Comparison of ENCODE assay signal across 9 cellular contexts in genomic region chr16:8935989-8936388, GRCh38. TPM values are rescaled to one million over a fixed set of nuclear protein-coding genes. Genes with fewer than 3 reads are reported as not detected.
DNase-seq lines count a peak whose midpoint lies in the region; ATAC-seq and TF ChIP-seq lines count a peak whose summit lies in the region.
"Had no signal": no experiment of that assay in that cellular context is flagged by ENCODE, and none has a peak within 500 bp of the region (broad histone marks: within the 10 kb centered on the region; RNA-seq: fewer than 3 reads in every experiment).

No MANE protein-coding gene starts in this region.

- H3K9me3 ChIP-seq in CD4-positive, alpha-beta T cell (ENCODE audit: control insufficient read depth, low read length), result no peaks in the 10 kb centered on the region

- peaks cover 84% of the 10 kb centered on the region for H3K4me1 Mint-ChIP-seq in CD4-positive, alpha-beta T cell (ENCODE audit: low read depth)

- peak overlapping the region; percentile 12 for H3K4me3 Mint-ChIP-seq in CD4-positive, alpha-beta T cell

- no peak overlapping the region for H3K27ac ChIP-seq in CD4-positive, alpha-beta T cell (ENCODE audit: low read depth, low read length)

- H3K27ac Mint-ChIP-seq in CD4-positive, alpha-beta T cell, result peak overlapping the region; percentile 18

- no peak for TF ChIP-seq CTCF in CD4-positive, alpha-beta T cell (IDR thresholded peaks at IDR 0.05)
- TF ChIP-seq CTCF in epithelial cell of proximal tubule (conservative IDR thresholded peaks at IDR 0.05; ENCODE audit: low read depth, low read length), result peak; percentile 30

- no peaks in the 10 kb centered on the region for H3K9me3 Mint-ChIP-seq in CD4-positive, alpha-beta T cell

- peaks cover 4% of the 10 kb centered on the region for H3K36me3 Mint-ChIP-seq in CD4-positive, alpha-beta T cell (ENCODE audit: low read depth)

- H3K27me3 ChIP-seq in CD4-positive, alpha-beta T cell (ENCODE audit: control insufficient read depth, insufficient read depth, low read length), result no peaks in the 10 kb centered on the region

- POLR2A ChIA-PET in CD4-positive, alpha-beta T cell (lab: Charles Lee), result interaction anchor here (0.8 to 1.5 kb wide), 7 partner anchors 23 to 156 kb away, joined by 3 to 6 read pairs (median 4); partner anchors contain the start of genes CARHSP1, HAPSTR1 and USP7

- no peak for DNase-seq in CD4-positive, alpha-beta T cell
- DNase-seq in epithelial cell of proximal tubule (ENCODE audit: low read depth) (no peak), OCI-M2 (lab: John Stamatoyannopoulos, UW; ENCODE audit: unreplicated experiment) (no peak), NCI-H2107 (lab: John Stamatoyannopoulos, UW) (no peak), COR-L47 (lab: John Stamatoyannopoulos, UW) (no peak), pons (ENCODE audit: low spot score) (no peak)

- intact Hi-C loops in CD4-positive, alpha-beta T cell (cut with DNase I, micrococcal nuclease), result loop anchor here (1.0 to 2.0 kb wide), 4 partner anchors 25 to 369 kb away; partner anchors contain the start of gene USP7 (in 1 of the 2)

- ATAC-seq in CD4-positive, alpha-beta T cell (ENCODE audit: poor library complexity), result no peak
- ATAC-seq in GM19025 (IDR thresholded peaks at IDR 0.05; ENCODE audit: low read depth, unreplicated experiment) (peak; percentile 37), HG03460 (IDR thresholded peaks at IDR 0.05; ENCODE audit: unreplicated experiment) (peak; percentile 30)

- CTCF ChIA-PET in CD4-positive, alpha-beta T cell (lab: Charles Lee), result interaction anchor here (0.6 to 2.0 kb wide), 28 partner anchors 8 to 199 kb away, joined by 3 to 42 read pairs (median 7); partner anchors contain the start of genes CARHSP1, LITAFD, PMM2 and TMEM186

- no peak overlapping the region for H3K4me3 ChIP-seq in epithelial cell of proximal tubule (ENCODE audit: low read depth, low read length)

- H3K27me3 Mint-ChIP-seq in CD4-positive, alpha-beta T cell, result no peaks in the 10 kb centered on the region

RNA-seq across cellular contexts. Expression of gene USP7, which starts 27.7 kb away (rescaled TPM):
- 100 to 1,000 TPM; 259 to 268 TPM for total RNA-seq in CD4-positive, alpha-beta T cell
- 58.6 and 91.4 TPM in 2 replicates for total RNA-seq in epithelial cell of proximal tubule

RNA-seq across cellular contexts. Expression of gene LITAFD, which starts 53.8 kb away (rescaled TPM):
- total RNA-seq in CD4-positive, alpha-beta T cell, result under 1 TPM in 1 of 2 experiments, not detected in 1; 0.60 TPM
- total RNA-seq in epithelial cell of proximal tubule, result not detected in 2 replicates
- total RNA-seq: T-helper 1 cell treated with Interleukin-12 subunit alpha and Interleukin-12 subunit beta and Interleukin-4 antibody, amounts not matched to agents 30 ng/mL and 1 ng/mL, for 36 hours had no signal
